Comparison of ENCODE assay signal across 40 cellular contexts in the genomic region with DNA sequence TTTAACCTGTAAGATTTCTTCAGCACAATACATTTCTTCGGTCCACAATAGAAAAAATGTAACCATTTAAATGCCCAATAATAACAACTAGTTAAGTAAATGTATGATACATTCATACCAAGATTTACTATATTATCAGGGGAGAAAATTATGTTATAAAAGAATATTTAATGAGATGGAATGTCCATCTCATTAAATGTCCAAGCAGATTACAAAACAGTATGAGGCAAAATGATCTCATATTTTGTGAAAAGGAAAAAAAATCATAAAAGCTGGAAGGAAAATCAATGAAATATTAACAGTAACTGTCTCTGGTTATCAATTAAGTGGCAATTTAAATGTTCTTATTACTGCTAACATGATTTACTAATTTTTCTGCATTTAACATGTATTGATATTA. TPM values are rescaled to one million over a fixed set of nuclear protein-coding genes. Genes with fewer than 3 reads are reported as not detected.
"Had no signal": no experiment of that assay in that cellular context is flagged by ENCODE, and none has a peak within 500 bp of the region (broad histone marks: within the 10 kb centered on the region; RNA-seq: fewer than 3 reads in every experiment).

No MANE protein-coding gene starts in this region.

- H3K4me1 Mint-ChIP-seq: activated naive CD4-positive, alpha-beta T cell treated with anti-CD3 and anti-CD28 coated beads, Interleukin-2, amount 10 ng/mL, durations not matched to agents 7 days and 5 days; activated naive CD4-positive, alpha-beta T cell treated with anti-CD3 and anti-CD28 coated beads, Interleukin-2, amount 50 U/mL, for 24 hours; activated naive CD8-positive, alpha-beta T cell treated with anti-CD3 and anti-CD28 coated beads, Interleukin-2, amount 10 ng/mL, durations not matched to agents 7 days and 5 days; activated naive CD8-positive, alpha-beta T cell treated with anti-CD3 and anti-CD28 coated beads, Interleukin-2, amount 50 U/mL, for 24 hours; activated T-helper 17 cell treated with anti-CD3 and anti-CD28 coated beads, Interleukin-2, amount 50 U/mL, for 72 hours; brain; central memory CD8-positive, alpha-beta T cell had no signal

- FAIRE-seq: astrocyte, bronchial epithelial cell had no signal

- DNase-seq: activated effector memory CD4-positive, alpha-beta T cell treated with anti-CD3 and anti-CD28 coated beads, Interleukin-2, amount 50 U/mL, for 16 hours; activated effector memory CD4-positive, alpha-beta T cell treated with Interleukin-2 at 50 U/mL for 16 hours; activated gamma-delta T cell; activated gamma-delta T cell treated with Interleukin-2 at 50 U/mL for 16 hours; activated naive CD4-positive, alpha-beta T cell; activated naive CD4-positive, alpha-beta T cell treated with anti-CD3 and anti-CD28 coated beads for 36 hours; activated naive CD4-positive, alpha-beta T cell treated with anti-CD3 and anti-CD28 coated beads, Interleukin-2, amount 10 ng/mL, durations not matched to agents 7 days and 5 days; activated naive CD4-positive, alpha-beta T cell treated with anti-CD3 and anti-CD28 coated beads, Interleukin-2, amount 50 U/mL, for 16 hours; activated naive CD4-positive, alpha-beta T cell treated with Interleukin-2 at 50 U/mL for 16 hours; activated naive CD8-positive, alpha-beta T cell treated with anti-CD3 and anti-CD28 coated beads, Interleukin-2, amount 10 ng/mL, durations not matched to agents 7 days and 5 days; activated naive CD8-positive, alpha-beta T cell treated with anti-CD3 and anti-CD28 coated beads, Interleukin-2, amount 50 U/mL, for 24 hours; activated T-cell treated with anti-CD3 and anti-CD28 coated beads for 4 hours; activated T-cell treated with anti-CD3 and anti-CD28 coated beads, Interleukin-2, amount 50 U/mL, for 1 hour; activated T-cell treated with anti-CD3 and anti-CD28 coated beads, Interleukin-2, amount 50 U/mL, for 24 hours; activated T-cell treated with anti-CD3 and anti-CD28 coated beads, Interleukin-2, amount 50 U/mL, for 4 hours; activated T-cell treated with anti-CD3 and anti-CD28 coated beads, Interleukin-2, amount 50 U/mL, for 48 hours; activated T-cell treated with anti-CD3 and anti-CD28 coated beads, Interleukin-2, amount 50 U/mL, for 72 hours; adrenal gland; amniotic stem cell; amygdala; anterior cingulate cortex; aorta; body of pancreas; brain microvascular endothelial cell; caudate nucleus; central memory CD4-positive, alpha-beta T cell; cerebellar nuclear complex had no signal

- H3K4me1 ChIP-seq: adrenal gland, body of pancreas, breast epithelium had no signal

- H3K9me3 Mint-ChIP-seq: activated naive CD4-positive, alpha-beta T cell treated with anti-CD3 and anti-CD28 coated beads for 36 hours; activated naive CD4-positive, alpha-beta T cell treated with anti-CD3 and anti-CD28 coated beads, Interleukin-2, amount 10 ng/mL, durations not matched to agents 7 days and 5 days; activated naive CD4-positive, alpha-beta T cell treated with anti-CD3 and anti-CD28 coated beads, Interleukin-2, amount 50 U/mL, for 24 hours; activated naive CD4-positive, alpha-beta T cell treated with anti-CD3 and anti-CD28 coated beads, Interleukin-2, amount 50 U/mL, for 72 hours; activated naive CD8-positive, alpha-beta T cell treated with anti-CD3 and anti-CD28 coated beads, Interleukin-2, amount 10 ng/mL, durations not matched to agents 7 days and 5 days; activated naive CD8-positive, alpha-beta T cell treated with anti-CD3 and anti-CD28 coated beads, Interleukin-2, amount 50 U/mL, for 24 hours; activated T-cell treated with anti-CD3 and anti-CD28 coated beads, Interleukin-2, amount 50 U/mL, for 24 hours; activated T-cell treated with anti-CD3 and anti-CD28 coated beads, Interleukin-2, amount 50 U/mL, for 4 hours; activated T-cell treated with anti-CD3 and anti-CD28 coated beads, Interleukin-2, amount 50 U/mL, for 72 hours; activated T-helper 1 cell treated with anti-CD3 and anti-CD28 coated beads, Interleukin-12 subunit alpha, Interleukin-12 subunit beta, Interleukin-2, Interleukin-4 antibody, amounts not matched to agents 30 ng/mL and 10 ng/mL and 1 ng/mL, durations not matched to agents 14 hours and 24 hours and 36 hours; activated T-helper 17 cell treated with anti-CD3 and anti-CD28 coated beads, Interleukin-2, amount 50 U/mL, for 72 hours; activated T-helper 2 cell treated with anti-CD3 and anti-CD28 coated beads, Interferon-gamma antibody, Interleukin-2, Interleukin-4, amounts not matched to agents 10 μg/mL and 5 μg/mL and 100 μg/mL, durations not matched to agents 14 hours and 24 hours and 36 hours; brain; central memory CD8-positive, alpha-beta T cell had no signal

- H3K4me3 ChIP-seq: adrenal gland, ascending aorta, body of pancreas, breast epithelium, cardiac muscle cell had no signal

- H3K9me3 ChIP-seq: adrenal gland, ascending aorta, body of pancreas, breast epithelium had no signal

- H3K36me3 ChIP-seq: adrenal gland, ascending aorta, brain microvascular endothelial cell, breast epithelium, cardiac muscle cell had no signal

- H3K27ac Mint-ChIP-seq: activated naive CD4-positive, alpha-beta T cell treated with anti-CD3 and anti-CD28 coated beads for 36 hours; activated naive CD4-positive, alpha-beta T cell treated with anti-CD3 and anti-CD28 coated beads, Interleukin-2, amount 10 ng/mL, durations not matched to agents 7 days and 5 days; activated naive CD4-positive, alpha-beta T cell treated with anti-CD3 and anti-CD28 coated beads, Interleukin-2, amount 50 U/mL, for 24 hours; activated naive CD4-positive, alpha-beta T cell treated with anti-CD3 and anti-CD28 coated beads, Interleukin-2, amount 50 U/mL, for 72 hours; activated naive CD8-positive, alpha-beta T cell; activated naive CD8-positive, alpha-beta T cell treated with anti-CD3 and anti-CD28 coated beads, Interleukin-2, amount 10 ng/mL, durations not matched to agents 7 days and 5 days; activated naive CD8-positive, alpha-beta T cell treated with anti-CD3 and anti-CD28 coated beads, Interleukin-2, amount 50 U/mL, for 24 hours; activated T-cell treated with anti-CD3 and anti-CD28 coated beads, Interleukin-2, amount 50 U/mL, for 24 hours; activated T-cell treated with anti-CD3 and anti-CD28 coated beads, Interleukin-2, amount 50 U/mL, for 72 hours; activated T-helper 1 cell treated with anti-CD3 and anti-CD28 coated beads, Interleukin-12 subunit alpha, Interleukin-12 subunit beta, Interleukin-2, Interleukin-4 antibody, amounts not matched to agents 30 ng/mL and 10 ng/mL and 1 ng/mL, durations not matched to agents 14 hours and 24 hours and 36 hours; activated T-helper 17 cell treated with anti-CD3 and anti-CD28 coated beads, Interleukin-2, amount 50 U/mL, for 72 hours; activated T-helper 2 cell treated with anti-CD3 and anti-CD28 coated beads, Interferon-gamma antibody, Interleukin-2, Interleukin-4, amounts not matched to agents 10 μg/mL and 5 μg/mL and 100 μg/mL, durations not matched to agents 14 hours and 24 hours and 36 hours; brain had no signal

- H3K4me3 Mint-ChIP-seq: activated naive CD4-positive, alpha-beta T cell treated with anti-CD3 and anti-CD28 coated beads for 36 hours; activated naive CD4-positive, alpha-beta T cell treated with anti-CD3 and anti-CD28 coated beads, Interleukin-2, amount 10 ng/mL, durations not matched to agents 7 days and 5 days; activated naive CD4-positive, alpha-beta T cell treated with anti-CD3 and anti-CD28 coated beads, Interleukin-2, amount 50 U/mL, for 24 hours; activated naive CD8-positive, alpha-beta T cell; activated naive CD8-positive, alpha-beta T cell treated with anti-CD3 and anti-CD28 coated beads, Interleukin-2, amount 10 ng/mL, durations not matched to agents 7 days and 5 days; activated naive CD8-positive, alpha-beta T cell treated with anti-CD3 and anti-CD28 coated beads, Interleukin-2, amount 50 U/mL, for 24 hours; activated T-cell treated with anti-CD3 and anti-CD28 coated beads, Interleukin-2, amount 50 U/mL, for 24 hours; activated T-cell treated with anti-CD3 and anti-CD28 coated beads, Interleukin-2, amount 50 U/mL, for 4 hours; activated T-cell treated with anti-CD3 and anti-CD28 coated beads, Interleukin-2, amount 50 U/mL, for 72 hours; activated T-helper 1 cell treated with anti-CD3 and anti-CD28 coated beads, Interleukin-12 subunit alpha, Interleukin-12 subunit beta, Interleukin-2, Interleukin-4 antibody, amounts not matched to agents 30 ng/mL and 10 ng/mL and 1 ng/mL, durations not matched to agents 14 hours and 24 hours and 36 hours; activated T-helper 17 cell treated with anti-CD3 and anti-CD28 coated beads, Interleukin-2, amount 50 U/mL, for 72 hours; brain; central memory CD8-positive, alpha-beta T cell had no signal

- H3K36me3 Mint-ChIP-seq: activated naive CD4-positive, alpha-beta T cell treated with anti-CD3 and anti-CD28 coated beads, Interleukin-2, amount 10 ng/mL, durations not matched to agents 7 days and 5 days; activated naive CD4-positive, alpha-beta T cell treated with anti-CD3 and anti-CD28 coated beads, Interleukin-2, amount 50 U/mL, for 24 hours; activated naive CD4-positive, alpha-beta T cell treated with anti-CD3 and anti-CD28 coated beads, Interleukin-2, amount 50 U/mL, for 72 hours; activated naive CD8-positive, alpha-beta T cell; activated naive CD8-positive, alpha-beta T cell treated with anti-CD3 and anti-CD28 coated beads, Interleukin-2, amount 10 ng/mL, durations not matched to agents 7 days and 5 days; brain had no signal

- H3K27ac ChIP-seq: adrenal gland, ascending aorta, body of pancreas, brain microvascular endothelial cell, breast epithelium, cardiac muscle cell had no signal

RNA-seq across cellular contexts. Expression of a gene that starts 10.1 kb away (rescaled TPM):
- total RNA-seq: activated naive CD4-positive, alpha-beta T cell treated with anti-CD3 and anti-CD28 coated beads for 36 hours; activated naive CD4-positive, alpha-beta T cell treated with anti-CD3 and anti-CD28 coated beads, Interleukin-2, amount 50 U/mL, for 72 hours; activated T-helper 1 cell treated with anti-CD3 and anti-CD28 coated beads, Interleukin-12 subunit alpha, Interleukin-12 subunit beta, Interleukin-2, Interleukin-4 antibody, amounts not matched to agents 30 ng/mL and 10 ng/mL and 1 ng/mL, durations not matched to agents 14 hours and 24 hours and 36 hours; activated T-helper 2 cell treated with anti-CD3 and anti-CD28 coated beads, Interferon-gamma antibody, Interleukin-2, Interleukin-4, amounts not matched to agents 10 μg/mL and 5 μg/mL and 100 μg/mL, durations not matched to agents 14 hours and 24 hours and 36 hours; bronchial epithelial cell had no signal
